Comparison of ENCODE assay signal across 26 cellular contexts in genomic region chr1:21884456-21885235, GRCh38.
"Had no signal": no experiment of that assay in that cellular context is flagged by ENCODE, and none has a peak within 500 bp of the region (broad histone marks: within the 10 kb centered on the region; RNA-seq: fewer than 3 reads in every experiment).

No MANE protein-coding gene starts in this region.

- H3K4me1 Mint-ChIP-seq: activated CD4-positive, alpha-beta T cell treated with anti-CD3 and anti-CD28 coated beads, Interleukin-2, amount 10 ng/mL, durations not matched to agents 24 days and 14 days; activated CD8-positive, alpha-beta memory T cell treated with anti-CD3 and anti-CD28 coated beads, Interleukin-2, amount 10 ng/mL, durations not matched to agents 7 days and 5 days; activated naive CD4-positive, alpha-beta T cell treated with anti-CD3 and anti-CD28 coated beads, Interleukin-2, amount 50 U/mL, for 24 hours; WTC11 had no signal

- H3K27me3 Mint-ChIP-seq: activated CD4-positive, alpha-beta T cell treated with anti-CD3 and anti-CD28 coated beads, Interleukin-2, amount 10 ng/mL, durations not matched to agents 24 days and 14 days; activated naive CD4-positive, alpha-beta T cell treated with anti-CD3 and anti-CD28 coated beads, Interleukin-2, amount 50 U/mL, for 24 hours; activated T-cell treated with anti-CD3 and anti-CD28 coated beads, Interleukin-2, amount 50 U/mL, for 24 hours had no signal

- H3K4me3 Mint-ChIP-seq: activated CD4-positive, alpha-beta T cell treated with anti-CD3 and anti-CD28 coated beads, Interleukin-2, amount 10 ng/mL, durations not matched to agents 24 days and 14 days; activated CD8-positive, alpha-beta memory T cell treated with anti-CD3 and anti-CD28 coated beads, Interleukin-2, amount 10 ng/mL, durations not matched to agents 7 days and 5 days; activated naive CD4-positive, alpha-beta T cell treated with anti-CD3 and anti-CD28 coated beads, Interleukin-2, amount 50 U/mL, for 24 hours; activated T-cell treated with anti-CD3 and anti-CD28 coated beads, Interleukin-2, amount 50 U/mL, for 24 hours; activated T-helper 1 cell treated with anti-CD3 and anti-CD28 coated beads, Interleukin-12 subunit alpha, Interleukin-12 subunit beta, Interleukin-2, Interleukin-4 antibody, amounts not matched to agents 30 ng/mL and 10 ng/mL and 1 ng/mL, durations not matched to agents 14 hours and 24 hours and 36 hours; T-helper 1 cell treated with Interleukin-12 subunit alpha and Interleukin-12 subunit beta and Interleukin-4 antibody, amounts not matched to agents 30 μg/mL and 1 μg/mL, for 36 hours; WTC11 had no signal

- H3K27me3 ChIP-seq: ascending aorta, body of pancreas, Peyer's patch had no signal

- H3K9me3 ChIP-seq: ascending aorta, body of pancreas, Peyer's patch had no signal

- H3K27ac ChIP-seq: ascending aorta, body of pancreas, Peyer's patch had no signal

- H3K4me1 ChIP-seq: ascending aorta, body of pancreas, Peyer's patch had no signal

- DNase-seq: activated CD4-positive, alpha-beta T cell treated with anti-CD3 and anti-CD28 coated beads for 1 hour; activated CD4-positive, alpha-beta T cell treated with anti-CD3 and anti-CD28 coated beads, Interleukin-2, amount 10 ng/mL, durations not matched to agents 24 days and 14 days; activated CD4-positive, alpha-beta T cell treated with anti-CD3 and anti-CD28 coated beads, Interleukin-2, amount 50 U/mL, for 48 hours; activated CD8-positive, alpha-beta memory T cell treated with anti-CD3 and anti-CD28 coated beads, Interleukin-2, amount 10 ng/mL, durations not matched to agents 7 days and 5 days; activated effector memory CD4-positive, alpha-beta T cell treated with Interleukin-2 at 50 U/mL for 16 hours; activated naive CD4-positive, alpha-beta T cell; activated T-cell treated with anti-CD3 and anti-CD28 coated beads, Interleukin-2, amount 50 U/mL, for 24 hours; central memory CD4-positive, alpha-beta T cell; KG1; MV-4-11; NCI-H1092 treated with DMSO at 0.1 percent for 48 hours; NCI-H1436; NCI-H1694 treated with DMSO at 0.1 percent for 48 hours; NCI-H2029 treated with DMSO at 0.1 percent for 48 hours; NCI-H510A treated with DMSO at 0.1 percent for 48 hours; NCI-H69; NK-92 treated with Interleukin-12 subunit alpha and Interleukin-12 subunit beta, amount 100 ng/mL, for 24 hours; OCI-M1; Peyer's patch; SHP77 treated with DMSO at 0.1 percent for 48 hours had no signal

- H3K9me3 Mint-ChIP-seq: activated CD4-positive, alpha-beta T cell treated with anti-CD3 and anti-CD28 coated beads, Interleukin-2, amount 10 ng/mL, durations not matched to agents 24 days and 14 days; activated naive CD4-positive, alpha-beta T cell treated with anti-CD3 and anti-CD28 coated beads, Interleukin-2, amount 50 U/mL, for 24 hours; activated T-cell treated with anti-CD3 and anti-CD28 coated beads, Interleukin-2, amount 50 U/mL, for 24 hours; activated T-helper 1 cell treated with anti-CD3 and anti-CD28 coated beads, Interleukin-12 subunit alpha, Interleukin-12 subunit beta, Interleukin-2, Interleukin-4 antibody, amounts not matched to agents 30 ng/mL and 10 ng/mL and 1 ng/mL, durations not matched to agents 14 hours and 24 hours and 36 hours; T-helper 1 cell treated with Interleukin-12 subunit alpha and Interleukin-12 subunit beta and Interleukin-4 antibody, amounts not matched to agents 30 μg/mL and 1 μg/mL, for 36 hours; WTC11 had no signal

- H3K36me3 Mint-ChIP-seq: activated CD8-positive, alpha-beta memory T cell treated with anti-CD3 and anti-CD28 coated beads, Interleukin-2, amount 10 ng/mL, durations not matched to agents 7 days and 5 days; activated naive CD4-positive, alpha-beta T cell treated with anti-CD3 and anti-CD28 coated beads, Interleukin-2, amount 50 U/mL, for 24 hours had no signal

- H3K27ac Mint-ChIP-seq: activated CD4-positive, alpha-beta T cell treated with anti-CD3 and anti-CD28 coated beads, Interleukin-2, amount 10 ng/mL, durations not matched to agents 24 days and 14 days; activated CD8-positive, alpha-beta memory T cell treated with anti-CD3 and anti-CD28 coated beads, Interleukin-2, amount 10 ng/mL, durations not matched to agents 7 days and 5 days; activated naive CD4-positive, alpha-beta T cell treated with anti-CD3 and anti-CD28 coated beads, Interleukin-2, amount 50 U/mL, for 24 hours; activated T-cell treated with anti-CD3 and anti-CD28 coated beads, Interleukin-2, amount 50 U/mL, for 24 hours; activated T-helper 1 cell treated with anti-CD3 and anti-CD28 coated beads, Interleukin-12 subunit alpha, Interleukin-12 subunit beta, Interleukin-2, Interleukin-4 antibody, amounts not matched to agents 30 ng/mL and 10 ng/mL and 1 ng/mL, durations not matched to agents 14 hours and 24 hours and 36 hours; T-helper 1 cell treated with Interleukin-12 subunit alpha and Interleukin-12 subunit beta and Interleukin-4 antibody, amounts not matched to agents 30 μg/mL and 1 μg/mL, for 36 hours; WTC11 had no signal

- H3K4me3 ChIP-seq: ascending aorta, body of pancreas, Peyer's patch had no signal

- ATAC-seq: activated CD8-positive, alpha-beta memory T cell treated with anti-CD3 and anti-CD28 coated beads, Interleukin-2, amount 10 ng/mL, durations not matched to agents 7 days and 5 days; body of pancreas; WTC11 had no signal
